Comparison of ENCODE assay signal across 22 cellular contexts in genomic region chr6:73624896-73625295, GRCh38.
"Had no signal": no experiment of that assay in that cellular context is flagged by ENCODE, and none has a peak within 500 bp of the region (broad histone marks: within the 10 kb centered on the region; RNA-seq: fewer than 3 reads in every experiment).

No MANE protein-coding gene starts in this region.

- H3K36me3 Mint-ChIP-seq: activated naive CD4-positive, alpha-beta T cell treated with anti-CD3 and anti-CD28 coated beads, Interleukin-2, amount 50 U/mL, for 72 hours; natural killer cell treated with Interleukin-12 subunit alpha and Interleukin-12 subunit beta and Interleukin-15 and Interleukin-18, amount 100 ng/mL, for 72 hours had no signal

- ATAC-seq: activated CD8-positive, alpha-beta T cell treated with anti-CD3 and anti-CD28 coated beads, Interleukin-2, amount 10 ng/mL, durations not matched to agents 7 days and 5 days; activated naive CD4-positive, alpha-beta T cell treated with anti-CD3 and anti-CD28 coated beads, Interleukin-2, amount 50 U/mL, for 72 hours; activated T-helper 17 cell treated with anti-CD3 and anti-CD28 coated beads, Interleukin-2, amount 50 U/mL, for 72 hours; foreskin keratinocyte; left colon; natural killer cell treated with Interleukin-12 subunit alpha and Interleukin-12 subunit beta and Interleukin-15 and Interleukin-18, amount 100 ng/mL, for 72 hours; stimulated activated naive CD8-positive, alpha-beta T cell treated with anti-CD3 and anti-CD28 coated beads, Interleukin-15, amount 100 ng/mL, for 72 hours had no signal

- H3K4me1 ChIP-seq: foreskin keratinocyte, prostate gland, spleen, tibial artery had no signal

- H3K27me3 Mint-ChIP-seq: activated T-helper 17 cell treated with anti-CD3 and anti-CD28 coated beads, Interleukin-2, amount 50 U/mL, for 72 hours; memory B cell; natural killer cell treated with Interleukin-12 subunit alpha and Interleukin-12 subunit beta and Interleukin-15 and Interleukin-18, amount 100 ng/mL, for 72 hours; stimulated activated naive CD8-positive, alpha-beta T cell treated with anti-CD3 and anti-CD28 coated beads, Interleukin-15, amount 100 ng/mL, for 72 hours had no signal

- H3K9me3 Mint-ChIP-seq: activated naive CD4-positive, alpha-beta T cell treated with anti-CD3 and anti-CD28 coated beads, Interleukin-2, amount 50 U/mL, for 72 hours; activated T-helper 17 cell treated with anti-CD3 and anti-CD28 coated beads, Interleukin-2, amount 50 U/mL, for 72 hours; memory B cell; natural killer cell treated with Interleukin-12 subunit alpha and Interleukin-12 subunit beta and Interleukin-15 and Interleukin-18, amount 100 ng/mL, for 72 hours; stimulated activated naive CD8-positive, alpha-beta T cell treated with anti-CD3 and anti-CD28 coated beads, Interleukin-15, amount 100 ng/mL, for 72 hours had no signal

- H3K4me1 Mint-ChIP-seq: activated T-helper 17 cell treated with anti-CD3 and anti-CD28 coated beads, Interleukin-2, amount 50 U/mL, for 72 hours; memory B cell; stimulated activated naive CD8-positive, alpha-beta T cell treated with anti-CD3 and anti-CD28 coated beads, Interleukin-15, amount 100 ng/mL, for 72 hours had no signal

- H3K36me3 ChIP-seq: ovary, prostate gland had no signal

- H3K27ac ChIP-seq: brain microvascular endothelial cell, foreskin keratinocyte, ovary, prostate gland, spleen, tibial artery had no signal

- DNase-seq: activated CD4-positive, alpha-beta T cell treated with anti-CD3 and anti-CD28 coated beads for 1 hour; activated CD4-positive, alpha-beta T cell treated with anti-CD3 and anti-CD28 coated beads, Interleukin-2, amount 50 U/mL, for 1 hour; activated CD8-positive, alpha-beta T cell treated with anti-CD3 and anti-CD28 coated beads, Interleukin-2, amount 10 ng/mL, durations not matched to agents 7 days and 5 days; activated T-cell treated with anti-CD3 and anti-CD28 coated beads, Interleukin-2, amount 50 U/mL, for 1 hour; aorta; brain microvascular endothelial cell; central memory CD4-positive, alpha-beta T cell; dermis blood vessel endothelial cell; effector CD8-positive, alpha-beta T cell; erythroblast; foreskin keratinocyte; left colon; ovary; spleen; stimulated activated CD4-positive, alpha-beta T cell treated with anti-CD3 and anti-CD28 coated beads, Interleukin-4, amount 100 ng/mL, for 4 hours; stimulated activated naive CD8-positive, alpha-beta T cell treated with anti-CD3 and anti-CD28 coated beads, Interleukin-15, amount 100 ng/mL, for 72 hours; tibial artery had no signal

- H3K4me3 ChIP-seq: ovary, prostate gland, spleen, tibial artery had no signal

- H3K27me3 ChIP-seq: brain microvascular endothelial cell, foreskin keratinocyte, ovary, spleen, tibial artery had no signal

- H3K9me3 ChIP-seq: ovary, prostate gland, spleen, tibial artery had no signal

- H3K4me3 Mint-ChIP-seq: activated CD8-positive, alpha-beta T cell treated with anti-CD3 and anti-CD28 coated beads, Interleukin-2, amount 10 ng/mL, durations not matched to agents 7 days and 5 days; activated T-helper 17 cell treated with anti-CD3 and anti-CD28 coated beads, Interleukin-2, amount 50 U/mL, for 72 hours; memory B cell; natural killer cell treated with Interleukin-12 subunit alpha and Interleukin-12 subunit beta and Interleukin-15 and Interleukin-18, amount 100 ng/mL, for 72 hours; stimulated activated naive CD8-positive, alpha-beta T cell treated with anti-CD3 and anti-CD28 coated beads, Interleukin-15, amount 100 ng/mL, for 72 hours had no signal
